Comparison of ENCODE assay signal across 15 cellular contexts in genomic region chr7:24777811-24778210, GRCh38.
"Had no signal": no experiment of that assay in that cellular context is flagged by ENCODE, and none has a peak within 500 bp of the region (broad histone marks: within the 10 kb centered on the region; RNA-seq: fewer than 3 reads in every experiment).

No MANE protein-coding gene starts in this region.

- ATAC-seq: activated CD4-positive, CD25-positive, alpha-beta regulatory T cell treated with anti-CD3 and anti-CD28 coated beads, Interleukin-2, amount 50 U/mL, for 24 hours; esophagus mucosa; left lobe of liver had no signal

- H3K9me3 Mint-ChIP-seq: natural killer cell treated with Interleukin-12 subunit alpha and Interleukin-12 subunit beta and Interleukin-15 and Interleukin-18, amount 100 ng/mL, for 72 hours had no signal

- H3K27me3 Mint-ChIP-seq: natural killer cell treated with Interleukin-12 subunit alpha and Interleukin-12 subunit beta and Interleukin-15 and Interleukin-18, amount 100 ng/mL, for 72 hours had no signal

- H3K9me3 ChIP-seq: gastroesophageal sphincter, stomach, thyroid gland, uterus had no signal

- H3K36me3 Mint-ChIP-seq: natural killer cell treated with Interleukin-12 subunit alpha and Interleukin-12 subunit beta and Interleukin-15 and Interleukin-18, amount 100 ng/mL, for 72 hours had no signal

- H3K4me3 ChIP-seq: gastroesophageal sphincter, stomach, thyroid gland, uterus had no signal

- H3K36me3 ChIP-seq: brain microvascular endothelial cell, gastroesophageal sphincter, stomach, thyroid gland, uterus had no signal

- H3K27ac ChIP-seq: gastroesophageal sphincter, stomach, thyroid gland, uterus had no signal

- H3K27me3 ChIP-seq: brain microvascular endothelial cell, gastroesophageal sphincter, stomach, thyroid gland, uterus had no signal

- DNase-seq: activated CD4-positive, alpha-beta T cell treated with anti-CD3 and anti-CD28 coated beads, Interleukin-2, amount 50 U/mL, for 48 hours; activated naive CD4-positive, alpha-beta T cell treated with anti-CD3 and anti-CD28 coated beads, Interleukin-2, amount 50 U/mL, for 16 hours; amniotic stem cell; brain microvascular endothelial cell; mammary epithelial cell; stimulated activated CD4-positive, alpha-beta T cell treated with anti-CD3 and anti-CD28 coated beads, Interleukin-4, amount 100 ng/mL, for 24 hours; stomach; thyroid gland; uterus had no signal

- FAIRE-seq: endometrium had no signal

- H3K4me1 ChIP-seq: gastroesophageal sphincter, stomach, thyroid gland, uterus had no signal

- H3K4me3 Mint-ChIP-seq: natural killer cell treated with Interleukin-12 subunit alpha and Interleukin-12 subunit beta and Interleukin-15 and Interleukin-18, amount 100 ng/mL, for 72 hours had no signal
